Comparison of ENCODE assay signal across 8 cellular contexts in genomic region chr5:18517641-18518380, GRCh38.
"Had no signal": no experiment of that assay in that cellular context is flagged by ENCODE, and none has a peak within 500 bp of the region (broad histone marks: within the 10 kb centered on the region; RNA-seq: fewer than 3 reads in every experiment).

No MANE protein-coding gene starts in this region.

- FAIRE-seq: G401.6, GM12878, GM12891, GM12892, GM18507, GM19239 had no signal

- DNase-seq: GDM1, GF-D8 had no signal

- H3K4me3 ChIP-seq: GM12878 had no signal
